Comparison of ENCODE assay signal across 8 cellular contexts in genomic region chr3:129278439-129278969, GRCh38. TPM values are rescaled to one million over a fixed set of nuclear protein-coding genes. Genes with fewer than 3 reads are reported as not detected.
DNase-seq lines count a peak whose midpoint lies in the region; TF ChIP-seq lines count a peak whose summit lies in the region.

Gene HMCES, plus strand, starts transcription at chr3:129278870. Its CDS starts 863 bp downstream, at chr3:129279733.

- DNase-seq in Daoy (ENCODE audit: low read depth) (peak; percentile 97), HFFc6 (peak; percentile 73), NCI-H1105 (lab: John Stamatoyannopoulos, UW) (peak; percentile 96), SKM-1 (lab: John Stamatoyannopoulos, UW; ENCODE audit: unreplicated experiment) (peak; percentile 88), germinal center (ENCODE audit: low spot score) (peak; percentile 90)

- H3K4me1 Mint-ChIP-seq in HFFc6 (ENCODE audit: low read depth) = peaks cover 47% of the 10 kb centered on the region
- H3K4me1 Mint-ChIP-seq in activated naive CD4-positive, alpha-beta T cell treated with anti-CD3 and anti-CD28 coated beads, Interleukin-2, amount 50 U/mL, for 24 hours = peaks cover 40% of the 10 kb centered on the region

- peak within 1 kb of the TSS; percentile 86 for H3K27ac ChIP-seq in neutrophil

- H3K4me3 Mint-ChIP-seq in HFFc6 = peak within 1 kb of the TSS; percentile 97
- peak within 1 kb of the TSS; percentile 92 for H3K4me3 Mint-ChIP-seq in activated naive CD4-positive, alpha-beta T cell treated with anti-CD3 and anti-CD28 coated beads, Interleukin-2, amount 50 U/mL, for 24 hours

- peaks cover 2% of the 10 kb centered on the region; the same call in 1 of the 2 replicates for H3K27me3 Mint-ChIP-seq in HFFc6 (ENCODE audit: insufficient read depth)
- no peaks in the 10 kb centered on the region for H3K27me3 Mint-ChIP-seq in activated naive CD4-positive, alpha-beta T cell treated with anti-CD3 and anti-CD28 coated beads, Interleukin-2, amount 50 U/mL, for 24 hours

- no peaks in the 10 kb centered on the region for H3K9me3 Mint-ChIP-seq in HFFc6
- no peaks in the 10 kb centered on the region for H3K9me3 Mint-ChIP-seq in activated naive CD4-positive, alpha-beta T cell treated with anti-CD3 and anti-CD28 coated beads, Interleukin-2, amount 50 U/mL, for 24 hours

- H3K4me1 ChIP-seq in neutrophil (ENCODE audit: control insufficient read depth in 1 of 2, insufficient read depth in 1 of 2, low read depth in 1 of 2, low read length in 1 of 2) = peaks cover 22% of the 10 kb centered on the region in 2 experiments

- TF ChIP-seq CTCF in HFFc6 (IDR thresholded peaks at IDR 0.05) (no peak), neutrophil (IDR thresholded peaks at IDR 0.05) (peak; percentile 51), subcutaneous adipose tissue (IDR thresholded peaks at IDR 0.05; ENCODE audit: low read depth) (no peak)

- peak within 1 kb of the TSS; percentile 76 to 91 for H3K4me3 ChIP-seq in neutrophil (ENCODE audit: low read depth in 1 of 2, low read length in 1 of 2)

- H3K36me3 Mint-ChIP-seq in HFFc6 (ENCODE audit: low read depth) = peaks cover 37% of the 10 kb centered on the region
- H3K36me3 Mint-ChIP-seq in activated naive CD4-positive, alpha-beta T cell treated with anti-CD3 and anti-CD28 coated beads, Interleukin-2, amount 50 U/mL, for 24 hours = peaks cover 13% of the 10 kb centered on the region

- peaks cover 46% of the 10 kb centered on the region for H3K36me3 ChIP-seq in neutrophil

- peaks cover 8% of the 10 kb centered on the region for H3K27me3 ChIP-seq in neutrophil

- no peaks in the 10 kb centered on the region for H3K9me3 ChIP-seq in neutrophil

- H3K27ac Mint-ChIP-seq in HFFc6 = peak within 1 kb of the TSS; percentile 90
- H3K27ac Mint-ChIP-seq in activated naive CD4-positive, alpha-beta T cell treated with anti-CD3 and anti-CD28 coated beads, Interleukin-2, amount 50 U/mL, for 24 hours = peak within 1 kb of the TSS; percentile 95

RNA-seq across cellular contexts. Expression of gene HMCES, which starts in this region (rescaled TPM):
- total RNA-seq in Daoy (2014; rRNA removed; shearing (Covaris generic)) = 30.0 and 35.8 TPM in 2 replicates
- total RNA-seq in HFFc6 (2021; fragmentation: NEBNext Ultra II Directional; extraction: Animal tissue kit (Norgen Biotek cat#: 25700)) = 10 to 100 TPM; 28.3 to 33.9 (median 31.4) TPM
- 10 to 100 TPM; 23.6 to 62.9 (median 28.2) TPM for total RNA-seq in subcutaneous adipose tissue

Comparison
In these comparisons a context has a peak if more than half of its experiments do, and no peak if none do; other contexts are left out.
1. Peak in every context shown above with its lines: DNase-seq, H3K4me3 ChIP-seq and H3K27ac ChIP-seq.